7 cellular contexts compared by ENCODE assay signal in genomic region chr12:118055144-118055557, GRCh38. TPM values are rescaled to one million over a fixed set of nuclear protein-coding genes. Genes with fewer than 3 reads are reported as not detected.
DNase-seq lines count a peak whose midpoint lies in the region; TF ChIP-seq lines count a peak whose summit lies in the region.

No MANE protein-coding gene starts in this region.

- DNase-seq in HEK293T (ENCODE audit: extremely low spot score) (peak; percentile 56), NCI-H345 treated with DMSO at 0.1 percent for 48 hours (lab: John Stamatoyannopoulos, UW; ENCODE audit: unreplicated experiment) (peak; percentile 55), endodermal cell (peak; percentile 89), progenitor cell of endocrine pancreas (ENCODE audit: low spot score, unreplicated experiment) (no peak), AG08395 (ENCODE audit: low spot score) (no peak)
- peak; percentile 63 to 64 for DNase-seq in activated CD4-positive, alpha-beta T cell treated with anti-CD3 and anti-CD28 coated beads, Interleukin-2, amount 50 U/mL, for 4 hours

- CTCF ChIA-PET in HEK293T (lab: Yijun Ruan, JAX) = interaction anchor here (0.7 to 1.2 kb wide), 3 partner anchors 9 to 10 kb away, joined by 3 to 5 read pairs (median 5); no protein-coding TSS in a partner anchor

- H3K36me3 Mint-ChIP-seq in endodermal cell (ENCODE audit: low read depth) = peaks cover 45% of the 10 kb centered on the region
- peaks cover 8% of the 10 kb centered on the region for H3K36me3 Mint-ChIP-seq in progenitor cell of endocrine pancreas (ENCODE audit: insufficient read depth)

- 83% methylated on average over 2 of the region's 2 CpGs; no CpG with 5 or more reads in 1 of the 2 experiments for WGBS in endodermal cell (ENCODE audit: insufficient coverage in 1 of 2, insufficient read length in 1 of 2), 2 experiments

- H3K27me3 Mint-ChIP-seq in endodermal cell (ENCODE audit: insufficient read depth) (no peaks in the 10 kb centered on the region), progenitor cell of endocrine pancreas (no peaks in the 10 kb centered on the region)

- peaks cover 26% of the 10 kb centered on the region for H3K4me1 Mint-ChIP-seq in endodermal cell
- H3K4me1 Mint-ChIP-seq in progenitor cell of endocrine pancreas (ENCODE audit: low read depth) = peaks cover 12% of the 10 kb centered on the region

- POLR2A ChIA-PET in HEK293T (lab: Yijun Ruan, JAX) = no interaction called here

- H3K36me3 ChIP-seq in endodermal cell (ENCODE audit: control insufficient read depth, insufficient read depth, low read length) = peaks cover 32% of the 10 kb centered on the region

- H3K9me3 Mint-ChIP-seq in endodermal cell (no peaks in the 10 kb centered on the region), progenitor cell of endocrine pancreas (ENCODE audit: low read depth) (no peaks in the 10 kb centered on the region)

- TF ChIP-seq CTCF in GM12872 (IDR thresholded peaks at IDR 0.05; ENCODE audit: insufficient read depth, low read depth, low read length) (peak; percentile 76), endodermal cell (conservative IDR thresholded peaks at IDR 0.05) (peak; percentile 84), progenitor cell of endocrine pancreas (IDR thresholded peaks at IDR 0.05; ENCODE audit: unreplicated experiment) (peak; percentile 54)

- H3K27ac ChIP-seq in endodermal cell (ENCODE audit: low read depth, low read length) = no peak overlapping the region

- H3K4me3 Mint-ChIP-seq in endodermal cell (no peak overlapping the region), progenitor cell of endocrine pancreas (ENCODE audit: low read depth) (no peak overlapping the region)

- no peaks in the 10 kb centered on the region for H3K4me1 ChIP-seq in endodermal cell (ENCODE audit: control insufficient read depth, insufficient read depth, low read length)

- no peak overlapping the region for H3K4me3 ChIP-seq in endodermal cell (ENCODE audit: low read length)

- H3K27ac Mint-ChIP-seq in endodermal cell (peak overlapping the region; percentile 72), progenitor cell of endocrine pancreas (no peak overlapping the region)

- H3K9ac ChIP-seq in endodermal cell (ENCODE audit: extremely low read depth, low read length, poor library complexity, severe bottlenecking) = no peak overlapping the region

- no peaks in the 10 kb centered on the region for H3K27me3 ChIP-seq in endodermal cell (ENCODE audit: control insufficient read depth, insufficient read depth, low read length, poor library complexity, severe bottlenecking)

- no peaks in the 10 kb centered on the region for H3K9me3 ChIP-seq in endodermal cell (ENCODE audit: control insufficient read depth, low read length)

TF ChIP-seq in HEK293T, 16 proteins besides CTCF, POLR2A, EP300 and RAD21:
- TF ChIP-seq FOXA1 (IDR thresholded peaks at IDR 0.05) = no peak
- no peak for TF ChIP-seq BHLHE40 (IDR thresholded peaks at IDR 0.05; ENCODE audit: borderline replicate concordance)
- TF ChIP-seq FOXM1 (IDR thresholded peaks at IDR 0.05; ENCODE audit: borderline replicate concordance) = no peak; the same call in 1 of the 2 replicates
- no peak for TF ChIP-seq SUZ12 (IDR thresholded peaks at IDR 0.05)
- TF ChIP-seq SP1 (IDR thresholded peaks at IDR 0.05) = no peak
- no peak for TF ChIP-seq NFRKB (IDR thresholded peaks at IDR 0.05)
- TF ChIP-seq ZNF384 (IDR thresholded peaks at IDR 0.05) = no peak

RNA-seq across cellular contexts. Expression of gene WSB2, which starts 5.8 kb away (rescaled TPM):
- total RNA-seq in endodermal cell (10 to 100 TPM; 60.7 to 61.7 TPM), progenitor cell of endocrine pancreas (45.9 and 46.9 TPM in 2 replicates)
- 54.5 TPM for polyA plus RNA-seq in endodermal cell (2013, experiment 1 of 2)
- 62.1 TPM for polyA plus RNA-seq in endodermal cell (2013, experiment 2 of 2)

RNA-seq across cellular contexts. Expression of gene RFC5, which starts 38.6 kb away (rescaled TPM):
- total RNA-seq in endodermal cell (10 to 100 TPM; 32.2 to 46.2 TPM), progenitor cell of endocrine pancreas (35.8 and 37.4 TPM in 2 replicates)
- polyA plus RNA-seq in endodermal cell (2013, experiment 1 of 2) = 56.0 TPM
- 48.0 TPM for polyA plus RNA-seq in endodermal cell (2013, experiment 2 of 2)

RNA-seq across cellular contexts. Expression of gene VSIG10, which starts 48.7 kb away (rescaled TPM):
- total RNA-seq in endodermal cell (10 to 100 TPM; 35.4 to 43.8 TPM), progenitor cell of endocrine pancreas (31.5 and 33.8 TPM in 2 replicates)
- polyA plus RNA-seq in endodermal cell (2013, experiment 1 of 2) = 19.1 TPM
- 18.8 TPM for polyA plus RNA-seq in endodermal cell (2013, experiment 2 of 2)

Comparison
In these comparisons a context has a peak if more than half of its experiments do, and no peak if none do; other contexts are left out.
1. DNase-seq: peak in HEK293T (single experiment), NCI-H345 treated with DMSO at 0.1 percent for 48 hours (single experiment), activated CD4-positive, alpha-beta T cell treated with anti-CD3 and anti-CD28 coated beads, Interleukin-2, amount 50 U/mL, for 4 hours (2 of 2) and endodermal cell (single experiment); none in progenitor cell of endocrine pancreas (single experiment) and AG08395 (single experiment).
2. Peak in every context shown above with its lines, with median percentiles within 50 percentile points of each other: CTCF ChIP-seq.